8 cellular contexts compared by ENCODE assay signal in genomic region chr11:111918390-111919256, GRCh38. TPM values are rescaled to one million over a fixed set of nuclear protein-coding genes. Genes with fewer than 3 reads are reported as not detected.
DNase-seq lines count a peak whose midpoint lies in the region; TF ChIP-seq lines count a peak whose summit lies in the region.

Gene C11orf52, plus strand, starts transcription at chr11:111918913. Its CDS starts 60 bp downstream, at chr11:111918973.

- peaks cover 0 to 3% of the 10 kb centered on the region in 2 donors for H3K4me1 ChIP-seq in breast epithelium
- H3K4me1 ChIP-seq in liver (ENCODE audit: control insufficient read depth in 4 of 4, insufficient read depth in 4 of 4, low read length in 3 of 4) = peaks cover 0 to 31% (median 18%) of the 10 kb centered on the region in 4 donors

- no peak for TF ChIP-seq CTCF in AG10803 (conservative IDR thresholded peaks at IDR 0.05; ENCODE audit: low read length)
- peak in 2 of 3 donors; percentile 13 to 23 for TF ChIP-seq CTCF in breast epithelium (IDR thresholded peaks at IDR 0.05)
- peak; percentile 5 for TF ChIP-seq CTCF in liver (IDR thresholded peaks at IDR 0.05; ENCODE audit: low read depth, low read length, missing input control)

- no peak for TF ChIP-seq POLR2A in breast epithelium (IDR thresholded peaks at IDR 0.05)

- peak; percentile 48 for DNase-seq in AG10803 (ENCODE audit: low read depth)
- peak; percentile 80 for DNase-seq in NCI-H128 (lab: John Stamatoyannopoulos, UW; ENCODE audit: unreplicated experiment)
- peak; percentile 82 to 86 for DNase-seq in breast epithelium (ENCODE audit: low spot score in 2 of 2)
- no peak for DNase-seq in stimulated activated CD8-positive, alpha-beta memory T cell treated with anti-CD3 and anti-CD28 coated beads, Interleukin-4, amount 100 ng/mL, for 48 hours
- DNase-seq in T-helper 2 cell = no peak
- no peak for DNase-seq in stimulated activated CD4-positive, alpha-beta T cell treated with anti-CD3 and anti-CD28 coated beads, Interleukin-4, amount 100 ng/mL, for 4 hours
- DNase-seq in midbrain (lab: John Stamatoyannopoulos, UW) = no peak

- WGBS in liver = 27% methylated on average over 19 of the region's 19 CpGs

- H3K36me3 ChIP-seq in breast epithelium (no peaks in the 10 kb centered on the region), liver (ENCODE audit: control insufficient read depth in 4 of 4, insufficient read depth in 3 of 4, low read depth in 1 of 4, low read length in 3 of 4) (no peaks in the 10 kb centered on the region)

- peak within 1 kb of the TSS; percentile 22 to 76 for H3K9ac ChIP-seq in liver (ENCODE audit: low read depth in 1 of 2, low read length in 2 of 2)

- H3K4me3 ChIP-seq in AG10803 (ENCODE audit: low read length) (peak within 1 kb of the TSS; percentile 8), breast epithelium (peak within 1 kb of the TSS in 2 of 3 donors; percentile 40 to 53), liver (ENCODE audit: low read depth in 1 of 3, low read length in 3 of 3) (peak within 1 kb of the TSS; percentile 49 to 68 (median 50))

- intact Hi-C loops in breast epithelium (cut with DNase I; ENCODE audit: low total_unique reads) = no loop called here

- H3K27ac ChIP-seq in breast epithelium (peak within 1 kb of the TSS; percentile 90 to 96), liver (ENCODE audit: low read depth in 1 of 2, low read length in 2 of 2) (peak within 1 kb of the TSS; percentile 87 to 88)

- TF ChIP-seq RAD21 in liver (IDR thresholded peaks at IDR 0.05) = peak; percentile 39 to 54

- no peaks in the 10 kb centered on the region for H3K9me3 ChIP-seq in breast epithelium
- no peaks in the 10 kb centered on the region for H3K9me3 ChIP-seq in liver (ENCODE audit: control insufficient read depth in 4 of 4, low read length in 3 of 4)

- no peaks in the 10 kb centered on the region for H3K27me3 ChIP-seq in breast epithelium
- no peaks in the 10 kb centered on the region for H3K27me3 ChIP-seq in liver (ENCODE audit: control insufficient read depth in 4 of 4, insufficient read depth in 4 of 4, low read length in 3 of 4)

TF ChIP-seq in liver, 16 proteins besides CTCF, POLR2A, EP300 and RAD21:
- TF ChIP-seq JUND (IDR thresholded peaks at IDR 0.05) (peak; percentile 41 to 63), ATF3 (IDR thresholded peaks at IDR 0.05) (peak; percentile 14), YY1 (IDR thresholded peaks at IDR 0.05) (peak; percentile 63), MAX (IDR thresholded peaks at IDR 0.05) (peak; percentile 76), EGR1 (IDR thresholded peaks at IDR 0.05; ENCODE audit: low read depth in 2 of 2) (peak in 1 of 2 donors; percentile 52), RXRA (IDR thresholded peaks at IDR 0.05) (peak; percentile 52 to 72), REST (IDR thresholded peaks at IDR 0.05) (peak; percentile 89), HNF4G (IDR thresholded peaks at IDR 0.05) (peak; percentile 73), NR2F2 (IDR thresholded peaks at IDR 0.05) (no peak), FOXA2 (IDR thresholded peaks at IDR 0.05) (no peak), ZBTB33 (IDR thresholded peaks at IDR 0.05) (peak; percentile 57), GABPA (IDR thresholded peaks at IDR 0.05 in 1 of 2, conservative IDR thresholded peaks at IDR 0.05 in 1 of 2) (peak in 1 of 2 donors; percentile 71), TAF1 (conservative IDR thresholded peaks at IDR 0.05) (peak; percentile 62), SP1 (IDR thresholded peaks at IDR 0.05) (peak; percentile 86), HNF4A (conservative IDR thresholded peaks at IDR 0.05) (peak; percentile 93), FOXA1 (IDR thresholded peaks at IDR 0.05) (no peak)

RNA-seq across cellular contexts. Expression of gene C11orf52, which starts in this region (rescaled TPM):
- total RNA-seq in breast epithelium (10 to 100 TPM in 2 of 3 donors, 1 to 10 TPM in 1; 7.5 to 40.5 (median 19.0) TPM), liver (1 to 10 TPM; 4.2 to 5.1 TPM)
- polyA plus RNA-seq in liver = 10 to 100 TPM in 1 of 2 donors, 1 to 10 TPM in 1; 9.6 to 10.9 TPM

Comparison
In these comparisons a context has a peak if more than half of its experiments do, and no peak if none do; other contexts are left out.
1. DNase-seq: peak in AG10803 (single experiment), NCI-H128 (single experiment) and breast epithelium (2 of 2); none in stimulated activated CD8-positive, alpha-beta memory T cell treated with anti-CD3 and anti-CD28 coated beads, Interleukin-4, amount 100 ng/mL, for 48 hours (single experiment), T-helper 2 cell (0 of 5), stimulated activated CD4-positive, alpha-beta T cell treated with anti-CD3 and anti-CD28 coated beads, Interleukin-4, amount 100 ng/mL, for 4 hours (0 of 2) and midbrain (single experiment).
2. Peak in every context shown above with its lines, with median percentiles within 50 percentile points of each other: H3K4me3 ChIP-seq.